ENCODE assay signal across 12 cellular contexts in the genomic region with DNA sequence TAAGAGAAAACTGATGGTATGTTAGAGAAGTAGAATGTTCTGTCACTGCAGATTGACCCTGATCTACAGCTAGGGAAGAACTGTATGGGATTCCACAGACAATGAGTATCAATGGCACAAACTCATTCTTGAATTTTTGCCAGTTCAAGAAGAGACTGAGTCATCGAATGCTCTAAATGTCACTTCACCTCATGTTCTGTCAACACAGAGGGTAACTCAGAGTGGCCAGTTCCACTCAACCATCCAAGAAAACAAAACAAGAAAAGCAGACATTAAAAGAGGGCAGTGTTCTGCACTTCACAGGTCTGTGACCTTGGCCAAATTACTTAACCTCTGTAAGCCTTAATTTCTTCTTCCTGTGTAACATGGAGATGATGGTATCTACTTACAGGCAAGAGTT.
A peak's percentile ranks its signal among the peaks of the same experiment; 100 is the strongest.
DNase-seq lines count a peak whose midpoint lies in the region; ATAC-seq, FAIRE-seq and TF ChIP-seq lines count a peak whose summit lies in the region.
"Had no signal": no experiment of that assay in that cellular context is flagged by ENCODE, and none has a peak within 500 bp of the region (broad histone marks: within the 10 kb centered on the region; RNA-seq: fewer than 3 reads in every experiment).

No MANE protein-coding gene starts in this region.

- DNase-seq in right cardiac atrium: no peak
- DNase-seq in right atrium auricular region (ENCODE audit: low spot score): no peak
- peak; percentile 39 for DNase-seq in RCC 7860 (ENCODE audit: low spot score)
- peak; percentile 6 for DNase-seq in fibroblast of pulmonary artery (ENCODE audit: low read depth)
- no peak for DNase-seq in ureter (ENCODE audit: low spot score)
- DNase-seq: central memory CD4-positive, alpha-beta T cell; GOT3; naive B cell had no signal

- H3K4me1 ChIP-seq in right cardiac atrium (ENCODE audit: control insufficient read depth, insufficient read depth, low read length): peaks cover 3% of the 10 kb centered on the region
- peaks cover 0 to 19% of the 10 kb centered on the region in 2 donors for H3K4me1 ChIP-seq in right atrium auricular region

- 59% methylated on average over 1 of the region's 1 CpG for WGBS in right cardiac atrium

- H3K27me3 ChIP-seq in right cardiac atrium (ENCODE audit: control insufficient read depth, insufficient read depth) (no peaks in the 10 kb centered on the region), right atrium auricular region (no peaks in the 10 kb centered on the region)
- H3K27me3 ChIP-seq: esophagus muscularis mucosa had no signal

- intact Hi-C loops in right cardiac atrium (cut with DNase I): loop anchor here in 1 of 4 donors (10.0 kb wide), 1 partner anchor 265 kb away; no protein-coding TSS in a partner anchor

- TF ChIP-seq CTCF in right atrium auricular region (IDR thresholded peaks at IDR 0.05) (no peak), fibroblast of pulmonary artery (IDR thresholded peaks at IDR 0.05; ENCODE audit: low read length, missing control alignments) (no peak)

- FAIRE-seq in RCC 7860 (lab: Jason Lieb, UNC): no peak

- H3K4me3 ChIP-seq in right cardiac atrium (ENCODE audit: low read length) (no peak overlapping the region), right atrium auricular region (no peak overlapping the region), fibroblast of pulmonary artery (replicated peaks; ENCODE audit: low read depth, low read length) (no peak overlapping the region)
- H3K4me3 ChIP-seq: esophagus muscularis mucosa had no signal

- no peaks in the 10 kb centered on the region for H3K36me3 ChIP-seq in right atrium auricular region
- H3K36me3 ChIP-seq: esophagus muscularis mucosa had no signal

- H3K9me3 ChIP-seq in right cardiac atrium (ENCODE audit: control insufficient read depth, low read length) (no peaks in the 10 kb centered on the region), right atrium auricular region (no peaks in the 10 kb centered on the region)
- H3K9me3 ChIP-seq: esophagus muscularis mucosa had no signal

- H3K27ac ChIP-seq in right cardiac atrium (ENCODE audit: low read length) (peak overlapping the region; percentile 37), right atrium auricular region (peak overlapping the region in 1 of 2 donors; percentile 74)
- H3K27ac ChIP-seq: esophagus muscularis mucosa had no signal

- peak in 1 of 2 donors; percentile 50 for ATAC-seq in right cardiac atrium
- ATAC-seq in GM21717 (IDR thresholded peaks at IDR 0.05; ENCODE audit: unreplicated experiment): no peak
- no peak for ATAC-seq in HG02678 (IDR thresholded peaks at IDR 0.05; ENCODE audit: unreplicated experiment)
- no peak for ATAC-seq in GM21723 (IDR thresholded peaks at IDR 0.05; ENCODE audit: unreplicated experiment)

Comparison
In these comparisons a context has a peak if more than half of its experiments do, and no peak if none do; other contexts are left out.
1. DNase-seq: peak in RCC 7860 (single experiment) and fibroblast of pulmonary artery (single experiment); none in right cardiac atrium (0 of 3), right atrium auricular region (single experiment) and ureter (single experiment).